ENCODE assay signal across 11 cellular contexts in genomic region chr15:85704720-85705119, GRCh38.
DNase-seq lines count a peak whose midpoint lies in the region; ATAC-seq and TF ChIP-seq lines count a peak whose summit lies in the region.
"Had no signal": no experiment of that assay in that cellular context is flagged by ENCODE, and none has a peak within 500 bp of the region (broad histone marks: within the 10 kb centered on the region; RNA-seq: fewer than 3 reads in every experiment).

No MANE protein-coding gene starts in this region.

- H3K9ac ChIP-seq in colonic mucosa (ENCODE audit: low read depth in 2 of 2, low read length in 2 of 2): no peak overlapping the region

- H3K36me3 ChIP-seq in colonic mucosa (no peaks in the 10 kb centered on the region), uterus (no peaks in the 10 kb centered on the region), SJCRH30 (peaks cover 5% of the 10 kb centered on the region)

- H3K9me3 Mint-ChIP-seq in activated naive CD4-positive, alpha-beta T cell treated with anti-CD3 and anti-CD28 coated beads, Interleukin-2, amount 50 U/mL, for 24 hours: no peaks in the 10 kb centered on the region
- no peaks in the 10 kb centered on the region for H3K9me3 Mint-ChIP-seq in natural killer cell

- ATAC-seq in natural killer cell (no peak), HG03469 (IDR thresholded peaks at IDR 0.05; ENCODE audit: unreplicated experiment) (no peak)

- H3K4me1 Mint-ChIP-seq in activated naive CD4-positive, alpha-beta T cell treated with anti-CD3 and anti-CD28 coated beads, Interleukin-2, amount 50 U/mL, for 24 hours: peaks cover 89% of the 10 kb centered on the region
- H3K4me1 Mint-ChIP-seq in natural killer cell: peaks cover 81 to 86% of the 10 kb centered on the region in 2 donors

- peak in 1 of 2 donors; percentile 30 for TF ChIP-seq POLR2A in uterus (IDR thresholded peaks at IDR 0.05)

- DNase-seq in activated naive CD4-positive, alpha-beta T cell treated with anti-CD3 and anti-CD28 coated beads, Interleukin-2, amount 50 U/mL, for 16 hours: no peak
- no peak for DNase-seq in colonic mucosa
- DNase-seq in natural killer cell: no peak
- DNase-seq in uterus: peak in 1 of 2 donors; percentile 76
- no peak for DNase-seq in stimulated activated CD4-positive, alpha-beta T cell treated with anti-CD3 and anti-CD28 coated beads, Interleukin-15, amount 100 ng/mL, for 24 hours
- DNase-seq in SJCRH30: no peak
- DNase-seq: amniotic stem cell, NCI-H1417 treated with DMSO at 0.1 percent for 48 hours had no signal

- H3K27me3 ChIP-seq in colonic mucosa (no peaks in the 10 kb centered on the region), uterus (no peaks in the 10 kb centered on the region), SJCRH30 (no peaks in the 10 kb centered on the region)

- H3K36me3 Mint-ChIP-seq in activated naive CD4-positive, alpha-beta T cell treated with anti-CD3 and anti-CD28 coated beads, Interleukin-2, amount 50 U/mL, for 24 hours: peaks cover 16% of the 10 kb centered on the region
- H3K36me3 Mint-ChIP-seq in natural killer cell: peaks cover 13% of the 10 kb centered on the region

- peaks cover 14% of the 10 kb centered on the region for H3K4me1 ChIP-seq in colonic mucosa
- peaks cover 11 to 41% of the 10 kb centered on the region in 2 donors for H3K4me1 ChIP-seq in uterus
- H3K4me1 ChIP-seq in SJCRH30: peaks cover 15% of the 10 kb centered on the region

- no peaks in the 10 kb centered on the region for H3K27me3 Mint-ChIP-seq in activated naive CD4-positive, alpha-beta T cell treated with anti-CD3 and anti-CD28 coated beads, Interleukin-2, amount 50 U/mL, for 24 hours
- H3K27me3 Mint-ChIP-seq in natural killer cell (ENCODE audit: low read depth in 2 of 2): no peaks in the 10 kb centered on the region

- H3K27ac Mint-ChIP-seq in activated naive CD4-positive, alpha-beta T cell treated with anti-CD3 and anti-CD28 coated beads, Interleukin-2, amount 50 U/mL, for 24 hours: peak overlapping the region; percentile 97
- H3K27ac Mint-ChIP-seq in natural killer cell: peak overlapping the region; percentile 100

- H3K4me3 ChIP-seq in colonic mucosa: no peak overlapping the region
- no peak overlapping the region for H3K4me3 ChIP-seq in uterus
- no peak overlapping the region for H3K4me3 ChIP-seq in SJCRH30

- H3K4me3 Mint-ChIP-seq in activated naive CD4-positive, alpha-beta T cell treated with anti-CD3 and anti-CD28 coated beads, Interleukin-2, amount 50 U/mL, for 24 hours: peak overlapping the region; percentile 81
- H3K4me3 Mint-ChIP-seq in natural killer cell: peak overlapping the region; percentile 78

- H3K9me3 ChIP-seq in colonic mucosa (no peaks in the 10 kb centered on the region), uterus (no peaks in the 10 kb centered on the region), SJCRH30 (replicated peaks) (no peaks in the 10 kb centered on the region)

- intact Hi-C loops in colonic mucosa (cut with DNase I) (no loop called here), natural killer cell (cut with micrococcal nuclease) (loop anchor here (1.0 to 5.0 kb wide), 2 partner anchors 15 to 217 kb away; no protein-coding TSS in a partner anchor), uterus (cut with DNase I; ENCODE audit: low total_unique reads) (no loop called here)

- H3K27ac ChIP-seq in colonic mucosa: peak overlapping the region; percentile 74
- peak overlapping the region; percentile 88 to 98 for H3K27ac ChIP-seq in uterus
- H3K27ac ChIP-seq in SJCRH30: no peak overlapping the region
- H3K27ac ChIP-seq: C4-2B had no signal

- TF ChIP-seq CTCF in colonic mucosa (IDR thresholded peaks at IDR 0.05): no peak
- TF ChIP-seq CTCF in natural killer cell (IDR thresholded peaks at IDR 0.05): no peak
- no peak for TF ChIP-seq CTCF in uterus (IDR thresholded peaks at IDR 0.05)
